ENCODE assay signal across 1 cellular context in genomic region chr1:208174736-208175507, GRCh38.
TF ChIP-seq lines count a peak whose summit lies in the region.

No MANE protein-coding gene starts in this region.

TF ChIP-seq in HepG2, 621 proteins besides CTCF, POLR2A, EP300 and RAD21 (continued from another document and continues in another):
- TF ChIP-seq ZNF18 (CRISPR knock-in tag; IDR thresholded peaks at IDR 0.05; ENCODE audit: insufficient replicate concordance) (no peak), TBX2 (CRISPR knock-in tag; IDR thresholded peaks at IDR 0.05; ENCODE audit: borderline replicate concordance) (0 out of 2 replicates have a peak, but pooled peaks have one; percentile 23), ZNF382 (CRISPR knock-in tag; IDR thresholded peaks at IDR 0.05; ENCODE audit: borderline replicate concordance) (no peak), KDM2A (CRISPR knock-in tag; IDR thresholded peaks at IDR 0.05; ENCODE audit: borderline replicate concordance, low read depth) (no peak), TCF7 (IDR thresholded peaks at IDR 0.05; ENCODE audit: low read depth) (no peak), DMTF1 (CRISPR knock-in tag; IDR thresholded peaks at IDR 0.05) (no peak), ZNF850 (CRISPR knock-in tag; conservative IDR thresholded peaks at IDR 0.05) (no peak), MAFF (IDR thresholded peaks at IDR 0.05; ENCODE audit: low read depth, low read length) (no peak), MXD1 (CRISPR knock-in tag; IDR thresholded peaks at IDR 0.05) (no peak), ZNF609 (CRISPR knock-in tag; IDR thresholded peaks at IDR 0.05; ENCODE audit: borderline replicate concordance) (no peak), ZNF644 (CRISPR knock-in tag; IDR thresholded peaks at IDR 0.05; ENCODE audit: low read depth) (peak; percentile 83), ZNF770 (CRISPR knock-in tag; IDR thresholded peaks at IDR 0.05) (no peak), DDIT3 (CRISPR knock-in tag; IDR thresholded peaks at IDR 0.05) (no peak), SOX5 (CRISPR knock-in tag; IDR thresholded peaks at IDR 0.05; ENCODE audit: borderline replicate concordance) (peak; percentile 48; the same call in 1 of the 2 replicates), JUND (CRISPR knock-in tag; IDR thresholded peaks at IDR 0.05) (peak; percentile 61), NFE2 (CRISPR knock-in tag; IDR thresholded peaks at IDR 0.05) (no peak), DZIP1 (CRISPR knock-in tag; IDR thresholded peaks at IDR 0.05) (no peak), ZNF782 (CRISPR knock-in tag; IDR thresholded peaks at IDR 0.05; ENCODE audit: borderline replicate concordance) (no peak), ZNF564 (CRISPR knock-in tag; IDR thresholded peaks at IDR 0.05) (no peak), ZBTB14 (CRISPR knock-in tag; IDR thresholded peaks at IDR 0.05) (no peak), REL (CRISPR knock-in tag; conservative IDR thresholded peaks at IDR 0.05) (no peak), FOSL2 (CRISPR knock-in tag; IDR thresholded peaks at IDR 0.05) (peak; percentile 85), ZNF281 (CRISPR knock-in tag; IDR thresholded peaks at IDR 0.05; ENCODE audit: borderline replicate concordance) (no peak), ZNF589 (CRISPR knock-in tag; conservative IDR thresholded peaks at IDR 0.05) (no peak), SNAI1 (CRISPR knock-in tag; IDR thresholded peaks at IDR 0.05; ENCODE audit: borderline replicate concordance) (no peak), POGZ (CRISPR knock-in tag; IDR thresholded peaks at IDR 0.05) (0 out of 2 replicates have a peak, but pooled peaks have one; percentile 15), ZNF567 (CRISPR knock-in tag; IDR thresholded peaks at IDR 0.05; ENCODE audit: borderline replicate concordance) (no peak), ELF4 (CRISPR knock-in tag; IDR thresholded peaks at IDR 0.05; ENCODE audit: borderline replicate concordance) (no peak), DPF2 (CRISPR knock-in tag; IDR thresholded peaks at IDR 0.05; ENCODE audit: borderline replicate concordance, low read depth) (peak; percentile 36; the same call in 1 of the 2 replicates), ATAD3A (CRISPR knock-in tag; IDR thresholded peaks at IDR 0.05) (no peak), PAWR (CRISPR knock-in tag; IDR thresholded peaks at IDR 0.05; ENCODE audit: borderline replicate concordance) (no peak), TFDP1 (CRISPR knock-in tag; IDR thresholded peaks at IDR 0.05; ENCODE audit: borderline replicate concordance) (no peak), ZNF44 (CRISPR knock-in tag; IDR thresholded peaks at IDR 0.05) (no peak), IRF2 (CRISPR knock-in tag; IDR thresholded peaks at IDR 0.05) (peak; percentile 19; the same call in 1 of the 2 replicates), HNF4G (IDR thresholded peaks at IDR 0.05; ENCODE audit: borderline replicate concordance, low read depth, low read length) (peak; percentile 33; the same call in 1 of the 2 replicates), HNF4G (CRISPR knock-in tag; IDR thresholded peaks at IDR 0.05; ENCODE audit: borderline replicate concordance, low read depth) (peak; percentile 56; the same call in 1 of the 2 replicates), GLI4 (CRISPR knock-in tag; IDR thresholded peaks at IDR 0.05; ENCODE audit: borderline replicate concordance) (no peak)
